Comparison of ENCODE assay signal across 14 cellular contexts in the genomic region with DNA sequence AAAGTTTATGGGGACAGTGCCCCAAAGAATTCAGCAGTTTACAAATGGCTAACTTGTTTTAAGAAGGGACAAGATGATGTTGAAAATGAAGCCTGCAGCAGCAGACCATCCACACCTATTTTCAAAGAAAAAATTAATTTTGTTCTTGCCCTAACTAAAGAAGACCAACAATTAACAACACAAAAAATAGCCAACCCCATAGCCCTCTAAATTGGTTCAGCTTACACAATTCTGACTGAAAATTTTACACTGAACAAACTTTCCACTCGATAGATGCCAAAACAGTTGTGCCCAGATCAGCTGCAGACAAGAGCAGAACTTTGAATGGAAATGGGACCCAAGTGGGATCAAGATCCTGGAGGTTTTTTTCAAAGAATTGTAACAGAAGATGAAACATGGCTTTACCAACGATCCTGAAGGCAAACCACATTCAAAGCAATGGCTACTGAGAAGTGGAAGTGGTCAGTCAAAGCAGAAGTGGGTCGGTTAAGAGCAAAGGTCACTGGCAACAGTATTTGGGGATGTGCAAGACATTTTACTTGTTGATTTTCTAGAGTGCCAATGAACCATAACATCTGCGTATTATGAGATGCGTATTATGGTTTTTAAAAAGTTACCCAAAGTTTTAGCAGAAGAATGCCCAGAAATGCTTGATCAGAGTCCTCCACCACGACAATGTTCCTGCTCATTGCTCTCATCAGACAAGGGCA. TPM values are rescaled to one million over a fixed set of nuclear protein-coding genes. Genes with fewer than 3 reads are reported as not detected.
DNase-seq lines count a peak whose midpoint lies in the region; ATAC-seq and FAIRE-seq lines count a peak whose summit lies in the region.
"Had no signal": no experiment of that assay in that cellular context is flagged by ENCODE, and none has a peak within 500 bp of the region (broad histone marks: within the 10 kb centered on the region; RNA-seq: fewer than 3 reads in every experiment).

No MANE protein-coding gene starts in this region.

- ATAC-seq in HG02588 (IDR thresholded peaks at IDR 0.05; ENCODE audit: unreplicated experiment) (peak; percentile 71), Right ventricle myocardium inferior (no peak)

- DNase-seq in GM18507 (ENCODE audit: extremely low spot score, insufficient read length, low read depth): peak; percentile 17
- peak; percentile 84 to 91 for DNase-seq in NOMO-1 (lab: John Stamatoyannopoulos, UW; ENCODE audit: unreplicated experiment in 2 of 2)
- peak; percentile 0 for DNase-seq in midbrain (lab: John Stamatoyannopoulos, UW)
- DNase-seq in Right ventricle myocardium inferior (ENCODE audit: missing footprints): no peak
- DNase-seq in activated CD8-positive, alpha-beta memory T cell treated with anti-CD3 and anti-CD28 coated beads, Interleukin-2, amount 50 U/mL, for 48 hours: no peak
- no peak for DNase-seq in superior temporal gyrus (ENCODE audit: extremely low spot score)
- no peak for DNase-seq in activated naive CD4-positive, alpha-beta T cell treated with anti-CD3 and anti-CD28 coated beads, Interleukin-2, amount 50 U/mL, for 16 hours
- DNase-seq: activated CD4-positive, alpha-beta memory T cell treated with anti-CD3 and anti-CD28 coated beads, Interleukin-2, amount 10 ng/mL, durations not matched to agents 7 days and 5 days; activated effector memory CD4-positive, alpha-beta T cell treated with Interleukin-2 at 50 U/mL for 16 hours; CD4-positive, CD25-positive, alpha-beta regulatory T cell; effector CD8-positive, alpha-beta T cell; foreskin melanocyte had no signal

- intact Hi-C loops in Right ventricle myocardium inferior (cut with DNase I): no loop called here

- peak; percentile 92 for FAIRE-seq in GM18507 (lab: Jason Lieb, UNC)
- FAIRE-seq: H54 had no signal

RNA-seq across cellular contexts. Expression of a gene that starts 30.0 kb away (rescaled TPM):
- 18.0 TPM for total RNA-seq in Right ventricle myocardium inferior

RNA-seq across cellular contexts. Expression of a gene that starts 30.3 kb away (rescaled TPM):
- total RNA-seq in Right ventricle myocardium inferior: 110 TPM

RNA-seq across cellular contexts. Expression of a gene that starts 56.1 kb away (rescaled TPM):
- 0.32 TPM for total RNA-seq in Right ventricle myocardium inferior

Comparison
In these comparisons a context has a peak if more than half of its experiments do, and no peak if none do; other contexts are left out.
1. DNase-seq: peak in GM18507 (single experiment), NOMO-1 (2 of 2) and midbrain (single experiment); none in Right ventricle myocardium inferior (single experiment), activated CD8-positive, alpha-beta memory T cell treated with anti-CD3 and anti-CD28 coated beads, Interleukin-2, amount 50 U/mL, for 48 hours (single experiment), superior temporal gyrus (single experiment) and activated naive CD4-positive, alpha-beta T cell treated with anti-CD3 and anti-CD28 coated beads, Interleukin-2, amount 50 U/mL, for 16 hours (single experiment).